ENCODE assay signal across 12 cellular contexts in the genomic region with DNA sequence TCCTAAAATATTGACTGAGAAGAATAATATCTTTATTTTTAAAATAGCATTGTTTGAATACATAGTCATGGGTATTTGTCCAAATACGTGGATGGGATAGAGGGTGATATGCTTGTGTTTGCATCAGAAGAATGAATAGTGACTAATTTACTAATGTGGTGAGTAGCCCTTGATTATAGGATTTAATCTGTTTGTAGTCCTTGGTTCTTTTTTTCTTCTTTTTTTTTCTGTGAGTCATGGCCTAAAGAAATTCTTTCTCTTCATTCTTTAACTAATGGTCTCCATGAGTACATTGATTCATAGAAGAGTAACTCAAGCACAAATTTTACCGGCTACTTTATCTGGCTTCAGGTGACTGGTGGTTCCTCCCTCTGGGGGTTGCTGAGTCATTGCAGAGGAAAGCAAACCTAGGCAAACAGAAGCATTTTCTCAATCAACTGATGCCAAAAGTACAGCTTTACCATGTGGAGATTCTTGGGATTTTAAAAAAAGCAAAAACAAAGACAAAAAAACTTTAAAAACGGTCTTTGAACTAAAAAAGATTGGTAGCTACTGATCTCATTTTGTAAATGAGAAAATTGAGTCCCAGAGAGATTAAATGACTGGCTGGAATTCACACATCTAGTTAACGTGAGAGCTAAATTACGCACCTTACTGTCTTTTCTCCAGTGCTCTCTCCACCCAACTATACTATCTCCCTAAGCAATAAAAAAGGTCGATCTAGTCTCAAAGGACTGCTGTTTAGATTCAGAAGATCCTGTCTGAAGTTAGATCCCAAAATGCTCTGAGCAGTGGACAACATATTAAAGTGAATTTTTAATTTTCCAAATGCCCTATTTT. TPM values are rescaled to one million over a fixed set of nuclear protein-coding genes. Genes with fewer than 3 reads are reported as not detected.
A peak's percentile ranks its signal among the peaks of the same experiment; 100 is the strongest.
DNase-seq lines count a peak whose midpoint lies in the region; ATAC-seq, FAIRE-seq and TF ChIP-seq lines count a peak whose summit lies in the region.
"Had no signal": no experiment of that assay in that cellular context is flagged by ENCODE, and none has a peak within 500 bp of the region (broad histone marks: within the 10 kb centered on the region; RNA-seq: fewer than 3 reads in every experiment).

No MANE protein-coding gene starts in this region.

- H3K27me3 Mint-ChIP-seq in activated naive CD4-positive, alpha-beta T cell treated with anti-CD3 and anti-CD28 coated beads, Interleukin-2, amount 50 U/mL, for 24 hours, result no peaks in the 10 kb centered on the region
- no peaks in the 10 kb centered on the region for H3K27me3 Mint-ChIP-seq in activated T-cell treated with anti-CD3 and anti-CD28 coated beads, Interleukin-2, amount 50 U/mL, for 72 hours (ENCODE audit: low read depth)

- H3K27ac ChIP-seq in SJSA1 (peak overlapping the region; percentile 35), foreskin keratinocyte (no peak overlapping the region)

- no peak for TF ChIP-seq CTCF in foreskin keratinocyte (conservative IDR thresholded peaks at IDR 0.05)

- FAIRE-seq in urothelium cell line (lab: Jason Lieb, UNC), result no peak

- H3K4me1 Mint-ChIP-seq in activated naive CD4-positive, alpha-beta T cell treated with anti-CD3 and anti-CD28 coated beads, Interleukin-2, amount 50 U/mL, for 24 hours, result peaks cover 35% of the 10 kb centered on the region
- peaks cover 5% of the 10 kb centered on the region for H3K4me1 Mint-ChIP-seq in activated T-cell treated with anti-CD3 and anti-CD28 coated beads, Interleukin-2, amount 50 U/mL, for 72 hours (ENCODE audit: low read depth)
- H3K4me1 Mint-ChIP-seq: activated CD8-positive, alpha-beta memory T cell treated with anti-CD3 and anti-CD28 coated beads, Interleukin-2, amount 10 ng/mL, durations not matched to agents 7 days and 5 days; nephron had no signal

- H3K9me3 Mint-ChIP-seq in activated naive CD4-positive, alpha-beta T cell treated with anti-CD3 and anti-CD28 coated beads, Interleukin-2, amount 50 U/mL, for 24 hours, result peaks cover 8% of the 10 kb centered on the region
- H3K9me3 Mint-ChIP-seq in activated T-cell treated with anti-CD3 and anti-CD28 coated beads, Interleukin-2, amount 50 U/mL, for 72 hours, result peaks cover 2 to 4% of the 10 kb centered on the region in 2 donors
- H3K9me3 Mint-ChIP-seq: CD8-positive, alpha-beta T cell; effector memory CD8-positive, alpha-beta T cell; nephron had no signal

- H3K4me3 ChIP-seq in SJSA1, result no peak overlapping the region

- H3K9me3 ChIP-seq in SJSA1 (replicated peaks), result no peaks in the 10 kb centered on the region

- H3K4me1 ChIP-seq in SJSA1 (replicated peaks) (peaks cover 18% of the 10 kb centered on the region), foreskin keratinocyte (peaks cover 8% of the 10 kb centered on the region)

- H3K27ac Mint-ChIP-seq in activated naive CD4-positive, alpha-beta T cell treated with anti-CD3 and anti-CD28 coated beads, Interleukin-2, amount 50 U/mL, for 24 hours, result peak overlapping the region; percentile 51
- no peak overlapping the region for H3K27ac Mint-ChIP-seq in activated T-cell treated with anti-CD3 and anti-CD28 coated beads, Interleukin-2, amount 50 U/mL, for 72 hours
- H3K27ac Mint-ChIP-seq: activated CD8-positive, alpha-beta memory T cell treated with anti-CD3 and anti-CD28 coated beads, Interleukin-2, amount 10 ng/mL, durations not matched to agents 7 days and 5 days; CD8-positive, alpha-beta T cell; effector memory CD8-positive, alpha-beta T cell; nephron had no signal

- no peaks in the 10 kb centered on the region for H3K27me3 ChIP-seq in SJSA1 (replicated peaks)
- no peaks in the 10 kb centered on the region for H3K27me3 ChIP-seq in foreskin keratinocyte

- DNase-seq in activated naive CD4-positive, alpha-beta T cell treated with Interleukin-2 at 50 U/mL for 16 hours, result no peak
- DNase-seq in SJSA1 (ENCODE audit: low read depth in 1 of 2, low spot score in 2 of 2) (peak; percentile 54 to 72), foreskin keratinocyte (peak; percentile 95 to 97), urothelium cell line (ENCODE audit: low spot score) (peak; percentile 26)
- no peak for DNase-seq in central memory CD4-positive, alpha-beta T cell
- no peak for DNase-seq in activated T-cell treated with anti-CD3 and anti-CD28 coated beads, Interleukin-2, amount 50 U/mL, for 72 hours
- DNase-seq: activated CD8-positive, alpha-beta memory T cell treated with anti-CD3 and anti-CD28 coated beads, Interleukin-2, amount 10 ng/mL, durations not matched to agents 7 days and 5 days; CD8-positive, alpha-beta T cell; effector memory CD8-positive, alpha-beta T cell had no signal

- no peak overlapping the region for H3K4me3 Mint-ChIP-seq in activated naive CD4-positive, alpha-beta T cell treated with anti-CD3 and anti-CD28 coated beads, Interleukin-2, amount 50 U/mL, for 24 hours
- H3K4me3 Mint-ChIP-seq in activated T-cell treated with anti-CD3 and anti-CD28 coated beads, Interleukin-2, amount 50 U/mL, for 72 hours, result no peak overlapping the region
- H3K4me3 Mint-ChIP-seq: activated CD8-positive, alpha-beta memory T cell treated with anti-CD3 and anti-CD28 coated beads, Interleukin-2, amount 10 ng/mL, durations not matched to agents 7 days and 5 days; CD8-positive, alpha-beta T cell; effector memory CD8-positive, alpha-beta T cell; nephron had no signal

- ATAC-seq in foreskin keratinocyte (peak; percentile 98), HG03108 (IDR thresholded peaks at IDR 0.05; ENCODE audit: unreplicated experiment) (no peak)
- ATAC-seq in activated T-cell treated with anti-CD3 and anti-CD28 coated beads, Interleukin-2, amount 50 U/mL, for 72 hours (replicated peaks in 1 of 2), result no peak
- ATAC-seq: activated CD8-positive, alpha-beta memory T cell treated with anti-CD3 and anti-CD28 coated beads, Interleukin-2, amount 10 ng/mL, durations not matched to agents 7 days and 5 days; CD8-positive, alpha-beta T cell; effector memory CD8-positive, alpha-beta T cell had no signal

- H3K36me3 Mint-ChIP-seq in activated naive CD4-positive, alpha-beta T cell treated with anti-CD3 and anti-CD28 coated beads, Interleukin-2, amount 50 U/mL, for 24 hours, result peaks cover 23% of the 10 kb centered on the region
- H3K36me3 Mint-ChIP-seq in activated T-cell treated with anti-CD3 and anti-CD28 coated beads, Interleukin-2, amount 50 U/mL, for 72 hours (ENCODE audit: insufficient read depth in 2 of 2), result no peaks in the 10 kb centered on the region
- H3K36me3 Mint-ChIP-seq: activated CD8-positive, alpha-beta memory T cell treated with anti-CD3 and anti-CD28 coated beads, Interleukin-2, amount 10 ng/mL, durations not matched to agents 7 days and 5 days had no signal

- H3K36me3 ChIP-seq in SJSA1, result no peaks in the 10 kb centered on the region

RNA-seq across cellular contexts. Expression of a gene that starts 40.5 kb away (rescaled TPM):
- 0.60 and 1.4 TPM in 2 replicates for total RNA-seq in SJSA1 (2014; rRNA removed; shearing (Covaris generic))
- 3.8 and 7.9 TPM in 2 replicates for total RNA-seq in foreskin keratinocyte
- 5.7 and 13.2 TPM in 2 replicates for polyA plus RNA-seq in foreskin keratinocyte
- total RNA-seq in activated T-cell treated with anti-CD3 and anti-CD28 coated beads, Interleukin-2, amount 50 U/mL, for 72 hours, result 1 to 10 TPM; 4.4 to 7.2 TPM
- total RNA-seq: activated CD8-positive, alpha-beta memory T cell treated with anti-CD3 and anti-CD28 coated beads, Interleukin-2, amount 10 ng/mL, durations not matched to agents 7 days and 5 days had no signal

Comparison
In these comparisons a context has a peak if more than half of its experiments do, and no peak if none do; other contexts are left out.
1. DNase-seq: peak in SJSA1 (2 of 2), foreskin keratinocyte (2 of 2) and urothelium cell line (single experiment); none in activated naive CD4-positive, alpha-beta T cell treated with Interleukin-2 at 50 U/mL for 16 hours (single experiment), central memory CD4-positive, alpha-beta T cell (single experiment) and activated T-cell treated with anti-CD3 and anti-CD28 coated beads, Interleukin-2, amount 50 U/mL, for 72 hours (0 of 2).